1 cellular context compared by ENCODE assay signal in genomic region chr17:949623-950338, GRCh38.
TF ChIP-seq lines count a peak whose summit lies in the region.

No MANE protein-coding gene starts in this region.

TF ChIP-seq in HEK293, 187 proteins besides CTCF, POLR2A, EP300 and RAD21 (continued from another document):
- TF ChIP-seq PRDM6 (tag by site-specific recombination; IDR thresholded peaks at IDR 0.05) (peak; percentile 37; the same call in 1 of the 2 replicates), ZNF341 (tag by site-specific recombination; IDR thresholded peaks at IDR 0.05; ENCODE audit: low read depth) (peak; percentile 75), ZBTB20 (tag by site-specific recombination; IDR thresholded peaks at IDR 0.05) (no peak), ZNF335 (tag by site-specific recombination; conservative IDR thresholded peaks at IDR 0.05) (peak; percentile 48)
